ENCODE assay signal across 19 cellular contexts in the genomic region with DNA sequence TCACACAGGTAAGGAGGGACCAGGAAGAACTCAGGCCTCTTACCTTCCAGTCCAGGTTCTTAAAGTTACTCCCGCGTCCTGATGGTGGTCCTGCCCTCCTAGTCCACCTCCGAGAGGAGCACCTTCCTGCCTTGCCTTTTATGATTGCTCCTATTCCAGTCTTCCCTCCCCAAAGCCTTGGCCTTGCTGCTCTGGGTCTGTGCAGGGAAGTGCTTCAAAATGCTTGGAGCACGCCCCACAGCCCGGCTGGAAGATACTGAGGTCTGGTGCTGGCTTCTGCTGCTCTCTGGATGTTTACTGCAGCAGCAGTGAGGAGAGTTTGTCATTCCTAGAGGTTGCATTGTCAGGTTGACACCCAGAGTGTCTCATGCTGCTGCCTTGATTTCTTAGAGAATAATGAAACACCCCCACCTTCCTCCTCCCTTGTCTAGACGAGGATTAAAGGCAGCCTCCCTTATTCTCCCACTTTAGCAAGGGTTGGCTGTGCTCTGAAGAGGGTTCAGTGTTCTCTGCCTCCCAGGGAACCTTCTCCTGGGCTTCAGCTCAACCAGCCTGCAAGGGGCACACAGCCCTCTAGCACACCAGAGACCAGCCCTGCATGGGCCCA.
DNase-seq lines count a peak whose midpoint lies in the region; ATAC-seq and TF ChIP-seq lines count a peak whose summit lies in the region.
"Had no signal": no experiment of that assay in that cellular context is flagged by ENCODE, and none has a peak within 500 bp of the region (broad histone marks: within the 10 kb centered on the region; RNA-seq: fewer than 3 reads in every experiment).

No MANE protein-coding gene starts in this region.

- no peak overlapping the region for H3K27ac ChIP-seq in coronary artery
- H3K27ac ChIP-seq in SJCRH30: no peak overlapping the region
- H3K27ac ChIP-seq: A549; BLaER1 treated with 17β-estradiol and CSF1 and Interleukin-3, amounts not matched to agents 10 nM and 100 nM; GM23248 had no signal

- ATAC-seq in left cardiac atrium: no peak
- ATAC-seq: A549, HCT116 had no signal

- intact Hi-C loops in cardiac septum (cut with DNase I): no loop called here
- intact Hi-C loops in left cardiac atrium (cut with DNase I): no loop called here

- no peaks in the 10 kb centered on the region for H3K4me1 ChIP-seq in SJCRH30
- H3K4me1 ChIP-seq: A549, BE2C had no signal

- DNase-seq in cardiac septum (ENCODE audit: low spot score) (peak; percentile 54), left cardiac atrium (no peak), coronary artery (ENCODE audit: low spot score) (peak; percentile 14), putamen (ENCODE audit: low spot score) (peak; percentile 20), SJCRH30 (no peak), hypothalamus (lab: John Stamatoyannopoulos, UW) (no peak)
- DNase-seq: 8988T; ACHN; AML-193; BE2C; CD4-positive, alpha-beta T cell; CD8-positive, alpha-beta memory T cell; DMS153; DND-41; GM23248; H9 had no signal

- no peaks in the 10 kb centered on the region for H3K36me3 ChIP-seq in SJCRH30
- H3K36me3 ChIP-seq: BE2C; BLaER1 treated with 17β-estradiol and CSF1 and Interleukin-3, amounts not matched to agents 10 nM and 100 nM had no signal

- H3K4me3 ChIP-seq in coronary artery: no peak overlapping the region
- no peak overlapping the region for H3K4me3 ChIP-seq in SJCRH30
- H3K4me3 ChIP-seq: A549; BLaER1 treated with 17β-estradiol and CSF1 and Interleukin-3, amounts not matched to agents 10 nM and 100 nM; GM23248 had no signal

- no peak for TF ChIP-seq CTCF in coronary artery (IDR thresholded peaks at IDR 0.05)

- H3K27me3 ChIP-seq in SJCRH30: no peaks in the 10 kb centered on the region
- H3K27me3 ChIP-seq: BLaER1 treated with 17β-estradiol and CSF1 and Interleukin-3, amounts not matched to agents 10 nM and 100 nM had no signal

- no peaks in the 10 kb centered on the region for H3K9me3 ChIP-seq in SJCRH30 (replicated peaks)
- H3K9me3 ChIP-seq: A549, BE2C had no signal

Comparison
In these comparisons a context has a peak if more than half of its experiments do, and no peak if none do; other contexts are left out.
1. DNase-seq: peak in cardiac septum (single experiment), coronary artery (single experiment) and putamen (single experiment); none in left cardiac atrium (single experiment), SJCRH30 (0 of 2) and hypothalamus (0 of 51).